Comparison of ENCODE assay signal across 10 cellular contexts in genomic region chr2:19574788-19575260, GRCh38.
A peak's percentile ranks its signal among the peaks of the same experiment; 100 is the strongest.
DNase-seq lines count a peak whose midpoint lies in the region; ATAC-seq, FAIRE-seq and TF ChIP-seq lines count a peak whose summit lies in the region.
"Had no signal": no experiment of that assay in that cellular context is flagged by ENCODE, and none has a peak within 500 bp of the region (broad histone marks: within the 10 kb centered on the region; RNA-seq: fewer than 3 reads in every experiment).

No MANE protein-coding gene starts in this region.

- no peak for FAIRE-seq in HepG2 (lab: Jason Lieb, UNC)

- 44% methylated on average over 5 of the region's 5 CpGs for WGBS in HepG2 (ENCODE audit: low lambda C conversion rate)
- 32% methylated on average over 5 of the region's 5 CpGs for WGBS in right lobe of liver (ENCODE audit: insufficient coverage, low coverage, low lambda C conversion rate, missing lambda C conversion rate)

- H3K9me3 ChIP-seq in HepG2 (ENCODE audit: low read length): no peaks in the 10 kb centered on the region
- H3K9me3 ChIP-seq in right lobe of liver: no peaks in the 10 kb centered on the region
- H3K9me3 ChIP-seq in left lung: no peaks in the 10 kb centered on the region

- peaks cover 0 to 7% of the 10 kb centered on the region in 2 experiments; a peak in 1 of 5 replicates for H3K27me3 ChIP-seq in HepG2 (ENCODE audit: control insufficient read depth in 1 of 2, insufficient read depth in 2 of 2, low read length in 2 of 2)
- no peaks in the 10 kb centered on the region for H3K27me3 ChIP-seq in right lobe of liver
- H3K27me3 ChIP-seq in left lung: no peaks in the 10 kb centered on the region

- TF ChIP-seq CTCF in HepG2 (CRISPR knock-in tag; IDR thresholded peaks at IDR 0.05) (no peak), right lobe of liver (IDR thresholded peaks at IDR 0.05) (no peak), chondrocyte (IDR thresholded peaks at IDR 0.05) (no peak), left lung (IDR thresholded peaks at IDR 0.05) (no peak)

- H3K4me3 Mint-ChIP-seq in chondrocyte (ENCODE audit: unreplicated experiment): no peak overlapping the region
- H3K4me3 Mint-ChIP-seq: B cell had no signal

- TF ChIP-seq POLR2A in HepG2 (IDR thresholded peaks at IDR 0.05; ENCODE audit: insufficient read depth in 1 of 2, low read depth in 2 of 2, low read length in 2 of 2) (no peak), right lobe of liver (IDR thresholded peaks at IDR 0.05) (no peak)

- H3K4me3 ChIP-seq in HepG2 (replicated peaks in 1 of 3; ENCODE audit: insufficient read depth in 1 of 3, low read depth in 2 of 3, low read length in 3 of 3) (no peak overlapping the region), right lobe of liver (no peak overlapping the region), left lung (no peak overlapping the region)

- H3K4me1 ChIP-seq in HepG2 (ENCODE audit: insufficient read depth, low read length): peaks cover 2% of the 10 kb centered on the region
- no peaks in the 10 kb centered on the region for H3K4me1 ChIP-seq in right lobe of liver
- peaks cover 0 to 7% of the 10 kb centered on the region in 2 donors for H3K4me1 ChIP-seq in left lung

- H3K79me2 ChIP-seq in HepG2 (ENCODE audit: insufficient read depth, low read length): no peaks in the 10 kb centered on the region

- H3K9ac ChIP-seq in HepG2 (ENCODE audit: insufficient read depth, low read depth, low read length): no peak overlapping the region

- TF ChIP-seq EP300 in HepG2 (IDR thresholded peaks at IDR 0.05; ENCODE audit: low read depth in 2 of 2, low read length in 2 of 2): no peak
- no peak for TF ChIP-seq EP300 in HepG2 (CRISPR knock-in tag; IDR thresholded peaks at IDR 0.05; ENCODE audit: borderline replicate concordance)

- H3K36me3 ChIP-seq in HepG2 (replicated peaks in 1 of 2; ENCODE audit: control insufficient read depth in 1 of 2, insufficient read depth in 2 of 2, low read length in 2 of 2) (no peaks in the 10 kb centered on the region), right lobe of liver (no peaks in the 10 kb centered on the region), left lung (no peaks in the 10 kb centered on the region)

- peaks cover 3% of the 10 kb centered on the region for H3K27me3 Mint-ChIP-seq in chondrocyte (ENCODE audit: low read depth)

- no peak for ATAC-seq in HepG2
- no peak for ATAC-seq in right lobe of liver
- ATAC-seq in left lung: peak; percentile 29
- ATAC-seq in GM19397 (IDR thresholded peaks at IDR 0.05; ENCODE audit: unreplicated experiment): no peak

- intact Hi-C loops in HepG2 (cut with micrococcal nuclease; ENCODE audit: unreplicated experiment) (loop anchor here (5.0 kb wide), 1 partner anchor 213 kb away; no protein-coding TSS in a partner anchor), right lobe of liver (cut with DNase I) (no loop called here), left lung (cut with DNase I) (no loop called here)

- in situ Hi-C loops in HepG2 (cut with HindIII; ENCODE audit: extremely low pct_ligation_motif_present, low pct_unique_long_range_greater_than_20kb): loop anchor here (10.0 kb wide), 1 partner anchor 210 kb away; no protein-coding TSS in a partner anchor

- POLR2A ChIA-PET in HepG2 (lab: Yijun Ruan, JAX): no interaction called here

- H3K27ac ChIP-seq in HepG2 (ENCODE audit: extremely low read length, insufficient read depth, low read length) (no peak overlapping the region), right lobe of liver (no peak overlapping the region), left lung (no peak overlapping the region)

- peaks cover under 1% of the 10 kb centered on the region for H3K9me3 Mint-ChIP-seq in chondrocyte (ENCODE audit: low read depth)

- peaks cover 59% of the 10 kb centered on the region for H3K4me1 Mint-ChIP-seq in chondrocyte (ENCODE audit: low read depth)
- H3K4me1 Mint-ChIP-seq: B cell had no signal

- H2AFZ ChIP-seq in HepG2 (ENCODE audit: low read length): no peak overlapping the region

- BruUV-seq in HepG2 (replicated peaks; lab: Mats Ljungman, UMichigan): no TSS peak

- no peaks in the 10 kb centered on the region for H4K20me1 ChIP-seq in HepG2 (ENCODE audit: insufficient read depth, low read length)

- no peak overlapping the region for H3K4me2 ChIP-seq in HepG2 (ENCODE audit: low read depth, low read length)

- CTCF ChIA-PET in HepG2 (lab: Yijun Ruan, JAX; ENCODE audit: low intra/inter-chr PET ratio, low total read pairs): no interaction called here

- no peak for TF ChIP-seq RAD21 in HepG2 (CRISPR knock-in tag; IDR thresholded peaks at IDR 0.05)

- no peak for DNase-seq in HepG2 (ENCODE audit: low spot score)
- DNase-seq in right lobe of liver: no peak
- DNase-seq in chondrocyte (ENCODE audit: low spot score): no peak
- no peak for DNase-seq in left lung
- DNase-seq in NCI-H1436 (lab: John Stamatoyannopoulos, UW): no peak
- DNase-seq in NCI-H2171 (lab: John Stamatoyannopoulos, UW): no peak
- DNase-seq in DMS114 treated with DMSO at 0.1 percent for 48 hours (lab: John Stamatoyannopoulos, UW; ENCODE audit: unreplicated experiment): no peak
- DNase-seq: MM.1S had no signal

- H3K36me3 Mint-ChIP-seq in chondrocyte (ENCODE audit: low read depth): no peaks in the 10 kb centered on the region

- peak overlapping the region; percentile 30 for H3K27ac Mint-ChIP-seq in chondrocyte (ENCODE audit: unreplicated experiment)
- H3K27ac Mint-ChIP-seq: B cell had no signal

TF ChIP-seq in HepG2, 621 proteins besides CTCF, POLR2A, EP300 and RAD21 (continues in another document):
- TF ChIP-seq ZNF576 (CRISPR knock-in tag; IDR thresholded peaks at IDR 0.05) (no peak), NPAS2 (CRISPR knock-in tag; IDR thresholded peaks at IDR 0.05; ENCODE audit: borderline replicate concordance) (no peak), ZSCAN22 (CRISPR knock-in tag; IDR thresholded peaks at IDR 0.05) (no peak), ZNF136 (CRISPR knock-in tag; IDR thresholded peaks at IDR 0.05; ENCODE audit: low read depth) (no peak), EEA1 (CRISPR knock-in tag; IDR thresholded peaks at IDR 0.05; ENCODE audit: borderline replicate concordance) (no peak), ZNF816 (CRISPR knock-in tag; IDR thresholded peaks at IDR 0.05; ENCODE audit: borderline replicate concordance) (no peak), ZNF232 (CRISPR knock-in tag; IDR thresholded peaks at IDR 0.05; ENCODE audit: borderline replicate concordance) (no peak), NR2F6 (IDR thresholded peaks at IDR 0.05) (no peak), NR2F6 (CRISPR knock-in tag; IDR thresholded peaks at IDR 0.05) (no peak), ATF7 (IDR thresholded peaks at IDR 0.05) (peak; percentile 95), ATF7 (CRISPR knock-in tag; IDR thresholded peaks at IDR 0.05) (no peak), GRHL1 (CRISPR knock-in tag; conservative IDR thresholded peaks at IDR 0.05) (no peak), CREB1 (IDR thresholded peaks at IDR 0.05) (peak; percentile 68), CREB1 (CRISPR knock-in tag; IDR thresholded peaks at IDR 0.05) (no peak), HOXD1 (CRISPR knock-in tag; IDR thresholded peaks at IDR 0.05) (no peak), ZNF160 (CRISPR knock-in tag; IDR thresholded peaks at IDR 0.05) (no peak), MTA1 (CRISPR knock-in tag; IDR thresholded peaks at IDR 0.05; ENCODE audit: borderline replicate concordance) (no peak)
